Comparison of ENCODE assay signal across 7 cellular contexts in the genomic region with DNA sequence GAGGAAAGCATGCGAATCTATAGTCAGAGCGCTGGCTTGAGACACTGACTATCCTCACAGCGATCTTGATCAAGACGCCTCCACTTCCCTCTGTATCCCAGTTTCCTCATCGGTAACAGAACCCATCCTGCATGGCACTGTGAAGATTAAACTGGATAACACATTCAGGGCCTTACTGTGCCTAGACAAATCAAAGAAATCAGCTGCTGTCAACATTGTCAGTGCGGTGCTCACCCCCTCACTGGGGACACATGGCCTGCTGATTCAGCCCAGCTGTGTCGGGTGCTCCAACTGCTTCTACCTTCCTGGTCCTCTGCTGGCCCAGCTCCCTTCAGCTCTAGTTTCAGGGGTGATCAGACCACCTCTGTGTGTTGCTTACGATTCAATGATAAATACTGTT.
"Had no signal": no experiment of that assay in that cellular context is flagged by ENCODE, and none has a peak within 500 bp of the region (broad histone marks: within the 10 kb centered on the region; RNA-seq: fewer than 3 reads in every experiment).

No MANE protein-coding gene starts in this region.

- H3K9ac ChIP-seq: GM23248 had no signal

- H3K4me3 ChIP-seq: GM23248, HAP-1 had no signal

- H3K9me3 ChIP-seq: HAP-1 had no signal

- H3K4me1 ChIP-seq: HAP-1 had no signal

- DNase-seq: GM23248, GOT3, H7, HFFc6, IMR-90 had no signal

- H3K27ac ChIP-seq: GM23248 had no signal

- H3K36me3 ChIP-seq: HAP-1 had no signal

- H2AFZ ChIP-seq: GM23248 had no signal

- ATAC-seq: HCT116 had no signal
